In genomic region chr6:166999145-166999844, GRCh38 we compare ENCODE assay signal across 1 cellular context.
TF ChIP-seq lines count a peak whose summit lies in the region.

CEP43 (plus strand) TSS chr6:166999397; CDS start chr6:166999413, 16 bp downstream.

TF ChIP-seq in HepG2, 621 proteins besides CTCF, POLR2A, EP300 and RAD21 (continued from another document and continues in another):
- 0 out of 2 replicates have a peak, but pooled peaks have one; percentile 70 for TF ChIP-seq ZBTB39 (CRISPR knock-in tag; IDR thresholded peaks at IDR 0.05)
- TF ChIP-seq CEBPG (CRISPR knock-in tag; IDR thresholded peaks at IDR 0.05): no peak
- no peak for TF ChIP-seq LCORL (IDR thresholded peaks at IDR 0.05)
- TF ChIP-seq LCORL (CRISPR knock-in tag; IDR thresholded peaks at IDR 0.05): no peak
- TF ChIP-seq, protein P1, sequence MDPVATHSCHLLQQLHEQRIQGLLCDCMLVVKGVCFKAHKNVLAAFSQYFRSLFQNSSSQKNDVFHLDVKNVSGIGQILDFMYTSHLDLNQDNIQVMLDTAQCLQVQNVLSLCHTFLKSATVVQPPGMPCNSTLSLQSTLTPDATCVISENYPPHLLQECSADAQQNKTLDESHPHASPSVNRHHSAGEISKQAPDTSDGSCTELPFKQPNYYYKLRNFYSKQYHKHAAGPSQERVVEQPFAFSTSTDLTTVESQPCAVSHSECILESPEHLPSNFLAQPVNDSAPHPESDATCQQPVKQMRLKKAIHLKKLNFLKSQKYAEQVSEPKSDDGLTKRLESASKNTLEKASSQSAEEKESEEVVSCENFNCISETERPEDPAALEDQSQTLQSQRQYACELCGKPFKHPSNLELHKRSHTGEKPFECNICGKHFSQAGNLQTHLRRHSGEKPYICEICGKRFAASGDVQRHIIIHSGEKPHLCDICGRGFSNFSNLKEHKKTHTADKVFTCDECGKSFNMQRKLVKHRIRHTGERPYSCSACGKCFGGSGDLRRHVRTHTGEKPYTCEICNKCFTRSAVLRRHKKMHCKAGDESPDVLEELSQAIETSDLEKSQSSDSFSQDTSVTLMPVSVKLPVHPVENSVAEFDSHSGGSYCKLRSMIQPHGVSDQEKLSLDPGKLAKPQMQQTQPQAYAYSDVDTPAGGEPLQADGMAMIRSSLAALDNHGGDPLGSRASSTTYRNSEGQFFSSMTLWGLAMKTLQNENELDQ (CRISPR knock-in tag; IDR thresholded peaks at IDR 0.05; ENCODE audit: borderline replicate concordance): no peak
- no peak for TF ChIP-seq ZNF720 (CRISPR knock-in tag; IDR thresholded peaks at IDR 0.05)
- TF ChIP-seq, protein P2, sequence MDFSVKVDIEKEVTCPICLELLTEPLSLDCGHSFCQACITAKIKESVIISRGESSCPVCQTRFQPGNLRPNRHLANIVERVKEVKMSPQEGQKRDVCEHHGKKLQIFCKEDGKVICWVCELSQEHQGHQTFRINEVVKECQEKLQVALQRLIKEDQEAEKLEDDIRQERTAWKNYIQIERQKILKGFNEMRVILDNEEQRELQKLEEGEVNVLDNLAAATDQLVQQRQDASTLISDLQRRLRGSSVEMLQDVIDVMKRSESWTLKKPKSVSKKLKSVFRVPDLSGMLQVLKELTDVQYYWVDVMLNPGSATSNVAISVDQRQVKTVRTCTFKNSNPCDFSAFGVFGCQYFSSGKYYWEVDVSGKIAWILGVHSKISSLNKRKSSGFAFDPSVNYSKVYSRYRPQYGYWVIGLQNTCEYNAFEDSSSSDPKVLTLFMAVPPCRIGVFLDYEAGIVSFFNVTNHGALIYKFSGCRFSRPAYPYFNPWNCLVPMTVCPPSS (IDR thresholded peaks at IDR 0.05): no peak
- peak; percentile 98 for TF ChIP-seq IRF9 (CRISPR knock-in tag; IDR thresholded peaks at IDR 0.05; ENCODE audit: borderline replicate concordance)
- TF ChIP-seq, protein P3, sequence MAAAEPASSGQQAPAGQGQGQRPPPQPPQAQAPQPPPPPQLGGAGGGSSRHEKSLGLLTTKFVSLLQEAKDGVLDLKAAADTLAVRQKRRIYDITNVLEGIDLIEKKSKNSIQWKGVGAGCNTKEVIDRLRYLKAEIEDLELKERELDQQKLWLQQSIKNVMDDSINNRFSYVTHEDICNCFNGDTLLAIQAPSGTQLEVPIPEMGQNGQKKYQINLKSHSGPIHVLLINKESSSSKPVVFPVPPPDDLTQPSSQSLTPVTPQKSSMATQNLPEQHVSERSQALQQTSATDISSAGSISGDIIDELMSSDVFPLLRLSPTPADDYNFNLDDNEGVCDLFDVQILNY (CRISPR knock-in tag; conservative IDR thresholded peaks at IDR 0.05): no peak
- TF ChIP-seq PAXIP1 (CRISPR knock-in tag; conservative IDR thresholded peaks at IDR 0.05): peak; percentile 39
- no peak for TF ChIP-seq IKZF4 (CRISPR knock-in tag; IDR thresholded peaks at IDR 0.05; ENCODE audit: borderline replicate concordance, low read depth, not compliant biosample characterization)
- TF ChIP-seq CAMTA2 (CRISPR knock-in tag; IDR thresholded peaks at IDR 0.05; ENCODE audit: borderline replicate concordance): no peak; the same call in 1 of the 2 replicates
- TF ChIP-seq KDM5A (IDR thresholded peaks at IDR 0.05; ENCODE audit: borderline replicate concordance, low read length): peak; percentile 80
- TF ChIP-seq ZFP36 (IDR thresholded peaks at IDR 0.05; ENCODE audit: borderline replicate concordance, low read depth, low read length, partially characterized antibody): no peak
- no peak for TF ChIP-seq ZNF383 (CRISPR knock-in tag; IDR thresholded peaks at IDR 0.05; ENCODE audit: borderline replicate concordance)
- no peak for TF ChIP-seq NR2F6 (IDR thresholded peaks at IDR 0.05)
- TF ChIP-seq NR2F6 (CRISPR knock-in tag; IDR thresholded peaks at IDR 0.05): no peak
- peak; percentile 46; the same call in 1 of the 2 replicates for TF ChIP-seq ETV5 (CRISPR knock-in tag; IDR thresholded peaks at IDR 0.05; ENCODE audit: borderline replicate concordance)
- peak; percentile 99 for TF ChIP-seq ARID4A (CRISPR knock-in tag; IDR thresholded peaks at IDR 0.05; ENCODE audit: borderline replicate concordance)
- no peak for TF ChIP-seq HNRNPL (IDR thresholded peaks at IDR 0.05; ENCODE audit: low read depth, low read length)
- no peak for TF ChIP-seq NFIC (IDR thresholded peaks at IDR 0.05; ENCODE audit: low read length)
- TF ChIP-seq ZNF224 (CRISPR knock-in tag; IDR thresholded peaks at IDR 0.05): peak; percentile 63; the same call in 1 of the 2 replicates
- TF ChIP-seq, protein P4, sequence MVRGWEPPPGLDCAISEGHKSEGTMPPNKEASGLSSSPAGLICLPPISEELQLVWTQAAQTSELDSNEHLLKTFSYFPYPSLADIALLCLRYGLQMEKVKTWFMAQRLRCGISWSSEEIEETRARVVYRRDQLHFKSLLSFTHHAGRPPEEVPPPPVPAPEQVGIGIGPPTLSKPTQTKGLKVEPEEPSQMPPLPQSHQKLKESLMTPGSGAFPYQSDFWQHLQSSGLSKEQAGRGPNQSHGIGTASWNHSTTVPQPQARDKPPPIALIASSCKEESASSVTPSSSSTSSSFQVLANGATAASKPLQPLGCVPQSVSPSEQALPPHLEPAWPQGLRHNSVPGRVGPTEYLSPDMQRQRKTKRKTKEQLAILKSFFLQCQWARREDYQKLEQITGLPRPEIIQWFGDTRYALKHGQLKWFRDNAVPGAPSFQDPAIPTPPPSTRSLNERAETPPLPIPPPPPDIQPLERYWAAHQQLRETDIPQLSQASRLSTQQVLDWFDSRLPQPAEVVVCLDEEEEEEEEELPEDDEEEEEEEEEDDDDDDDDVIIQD (CRISPR knock-in tag; IDR thresholded peaks at IDR 0.05; ENCODE audit: low read depth): peak; percentile 51
- peak; percentile 98 for TF ChIP-seq ASH2L (IDR thresholded peaks at IDR 0.05; ENCODE audit: insufficient read length, low read depth, low read length)
- TF ChIP-seq, protein P5, sequence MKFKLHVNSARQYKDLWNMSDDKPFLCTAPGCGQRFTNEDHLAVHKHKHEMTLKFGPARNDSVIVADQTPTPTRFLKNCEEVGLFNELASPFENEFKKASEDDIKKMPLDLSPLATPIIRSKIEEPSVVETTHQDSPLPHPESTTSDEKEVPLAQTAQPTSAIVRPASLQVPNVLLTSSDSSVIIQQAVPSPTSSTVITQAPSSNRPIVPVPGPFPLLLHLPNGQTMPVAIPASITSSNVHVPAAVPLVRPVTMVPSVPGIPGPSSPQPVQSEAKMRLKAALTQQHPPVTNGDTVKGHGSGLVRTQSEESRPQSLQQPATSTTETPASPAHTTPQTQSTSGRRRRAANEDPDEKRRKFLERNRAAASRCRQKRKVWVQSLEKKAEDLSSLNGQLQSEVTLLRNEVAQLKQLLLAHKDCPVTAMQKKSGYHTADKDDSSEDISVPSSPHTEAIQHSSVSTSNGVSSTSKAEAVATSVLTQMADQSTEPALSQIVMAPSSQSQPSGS (CRISPR knock-in tag; IDR thresholded peaks at IDR 0.05): peak; percentile 57
- no peak for TF ChIP-seq ZNF577 (CRISPR knock-in tag; IDR thresholded peaks at IDR 0.05; ENCODE audit: borderline replicate concordance, low read depth)
- no peak for TF ChIP-seq ATM (IDR thresholded peaks at IDR 0.05; ENCODE audit: borderline replicate concordance)
- no peak for TF ChIP-seq ZNF326 (CRISPR knock-in tag; IDR thresholded peaks at IDR 0.05; ENCODE audit: borderline replicate concordance)
- no peak for TF ChIP-seq ZMYM2 (CRISPR knock-in tag; IDR thresholded peaks at IDR 0.05)
- peak; percentile 93; the same call in 1 of the 2 replicates for TF ChIP-seq CHCHD3 (CRISPR knock-in tag; IDR thresholded peaks at IDR 0.05)
- no peak for TF ChIP-seq GZF1 (CRISPR knock-in tag; IDR thresholded peaks at IDR 0.05)
- peak; percentile 51; the same call in 1 of the 2 replicates for TF ChIP-seq ZNF768 (CRISPR knock-in tag; IDR thresholded peaks at IDR 0.05)
- no peak; the same call in 1 of the 2 replicates for TF ChIP-seq ZNF562 (CRISPR knock-in tag; IDR thresholded peaks at IDR 0.05; ENCODE audit: borderline replicate concordance)
- no peak for TF ChIP-seq PCBP1 (IDR thresholded peaks at IDR 0.05; ENCODE audit: borderline replicate concordance, low read depth, low read length)
- no peak for TF ChIP-seq ZFP36L2 (CRISPR knock-in tag; IDR thresholded peaks at IDR 0.05)
- 0 out of 2 replicates have a peak, but pooled peaks have one; percentile 74 for TF ChIP-seq PLSCR1 (CRISPR knock-in tag; IDR thresholded peaks at IDR 0.05; ENCODE audit: borderline replicate concordance)
- TF ChIP-seq, protein P6, sequence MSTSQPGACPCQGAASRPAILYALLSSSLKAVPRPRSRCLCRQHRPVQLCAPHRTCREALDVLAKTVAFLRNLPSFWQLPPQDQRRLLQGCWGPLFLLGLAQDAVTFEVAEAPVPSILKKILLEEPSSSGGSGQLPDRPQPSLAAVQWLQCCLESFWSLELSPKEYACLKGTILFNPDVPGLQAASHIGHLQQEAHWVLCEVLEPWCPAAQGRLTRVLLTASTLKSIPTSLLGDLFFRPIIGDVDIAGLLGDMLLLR (CRISPR knock-in tag; IDR thresholded peaks at IDR 0.05): 0 out of 2 replicates have a peak, but pooled peaks have one; percentile 27
- TF ChIP-seq MATR3 (CRISPR knock-in tag; IDR thresholded peaks at IDR 0.05): 0 out of 2 replicates have a peak, but pooled peaks have one; percentile 17
- TF ChIP-seq KDM2A (CRISPR knock-in tag; IDR thresholded peaks at IDR 0.05; ENCODE audit: borderline replicate concordance, low read depth): peak; percentile 56; the same call in 1 of the 2 replicates
- TF ChIP-seq SPEN (CRISPR knock-in tag; IDR thresholded peaks at IDR 0.05; ENCODE audit: low read depth): peak; percentile 89
